Comparison of ENCODE assay signal across 8 cellular contexts in genomic region chr7:66043681-66044497, GRCh38. TPM values are rescaled to one million over a fixed set of nuclear protein-coding genes. Genes with fewer than 3 reads are reported as not detected.
DNase-seq lines count a peak whose midpoint lies in the region; ATAC-seq and TF ChIP-seq lines count a peak whose summit lies in the region.

No MANE protein-coding gene starts in this region.

- H3K27me3 ChIP-seq in lower lobe of right lung (ENCODE audit: low read depth), result no peaks in the 10 kb centered on the region

- H3K27ac Mint-ChIP-seq in activated CD4-positive, alpha-beta T cell treated with anti-CD3 and anti-CD28 coated beads for 36 hours, result no peak overlapping the region

- peak overlapping the region; percentile 54 for H3K4me3 ChIP-seq in lower lobe of right lung

- POLR2A ChIA-PET in activated CD4-positive, alpha-beta T cell treated with anti-CD3 and anti-CD28 coated beads for 36 hours (lab: Charles Lee), result interaction anchor here (0.6 kb wide), 1 partner anchor 146 kb away, joined by 6 read pairs; no protein-coding TSS in a partner anchor

- no peaks in the 10 kb centered on the region for H3K36me3 ChIP-seq in lower lobe of right lung

- peak overlapping the region; percentile 63 for H3K4me3 Mint-ChIP-seq in activated CD4-positive, alpha-beta T cell treated with anti-CD3 and anti-CD28 coated beads for 36 hours

- peak; percentile 76 for ATAC-seq in activated CD4-positive, alpha-beta T cell treated with anti-CD3 and anti-CD28 coated beads for 36 hours
- ATAC-seq in lower lobe of right lung, result peak; percentile 84 to 87

- peaks cover 8% of the 10 kb centered on the region for H3K4me1 Mint-ChIP-seq in activated CD4-positive, alpha-beta T cell treated with anti-CD3 and anti-CD28 coated beads for 36 hours

- DNase-seq in activated CD4-positive, alpha-beta T cell treated with anti-CD3 and anti-CD28 coated beads for 36 hours, result peak; percentile 60
- no peak for DNase-seq in activated CD4-positive, alpha-beta T cell treated with anti-CD3 and anti-CD28 coated beads, Interleukin-2, amount 50 U/mL, for 4 hours
- DNase-seq in T-helper 9 cell (peak; percentile 8), ecto neural progenitor cell (ENCODE audit: low spot score) (peak; percentile 65), lower lobe of right lung (peak; percentile 81), RKO (ENCODE audit: low spot score) (no peak), NCI-H524 treated with DMSO at 0.1 percent for 48 hours (lab: John Stamatoyannopoulos, UW) (no peak)
- peak; percentile 3 for DNase-seq in stimulated activated CD8-positive, alpha-beta memory T cell treated with anti-CD3 and anti-CD28 coated beads, Interleukin-15, amount 100 ng/mL, for 24 hours (ENCODE audit: low read depth)

- no peak for TF ChIP-seq CTCF in lower lobe of right lung (IDR thresholded peaks at IDR 0.05)

- H3K27ac ChIP-seq in lower lobe of right lung, result peak overlapping the region; percentile 68

- H3K9me3 Mint-ChIP-seq in activated CD4-positive, alpha-beta T cell treated with anti-CD3 and anti-CD28 coated beads for 36 hours (ENCODE audit: low read depth), result no peaks in the 10 kb centered on the region

- no peaks in the 10 kb centered on the region for H3K9me3 ChIP-seq in lower lobe of right lung

- H3K27me3 Mint-ChIP-seq in activated CD4-positive, alpha-beta T cell treated with anti-CD3 and anti-CD28 coated beads for 36 hours, result peaks cover 10% of the 10 kb centered on the region

- H3K4me1 ChIP-seq in lower lobe of right lung, result peaks cover 12% of the 10 kb centered on the region

- intact Hi-C loops in activated CD4-positive, alpha-beta T cell treated with anti-CD3 and anti-CD28 coated beads for 36 hours (cut with DNase I, micrococcal nuclease), result no loop called here
- intact Hi-C loops in lower lobe of right lung (cut with DNase I), result no loop called here

- CTCF ChIA-PET in activated CD4-positive, alpha-beta T cell treated with anti-CD3 and anti-CD28 coated beads for 36 hours (lab: Charles Lee), result interaction anchor here (0.6 to 1.5 kb wide), 2 partner anchors 70 to 509 kb away, joined by 3 read pairs; partner anchors contain the start of gene CRCP

- H3K36me3 Mint-ChIP-seq in activated CD4-positive, alpha-beta T cell treated with anti-CD3 and anti-CD28 coated beads for 36 hours (ENCODE audit: low read depth), result no peaks in the 10 kb centered on the region

RNA-seq across cellular contexts. Expression of gene ASL, which starts 31.7 kb away (rescaled TPM):
- 10 to 100 TPM; 12.7 to 18.5 TPM for total RNA-seq in activated CD4-positive, alpha-beta T cell treated with anti-CD3 and anti-CD28 coated beads for 36 hours
- 48.7 TPM for total RNA-seq in lower lobe of right lung

Comparison
In these comparisons a context has a peak if more than half of its experiments do, and no peak if none do; other contexts are left out.
1. DNase-seq: peak in activated CD4-positive, alpha-beta T cell treated with anti-CD3 and anti-CD28 coated beads for 36 hours (single experiment), T-helper 9 cell (single experiment), ecto neural progenitor cell (single experiment), lower lobe of right lung (single experiment) and stimulated activated CD8-positive, alpha-beta memory T cell treated with anti-CD3 and anti-CD28 coated beads, Interleukin-15, amount 100 ng/mL, for 24 hours (single experiment); none in activated CD4-positive, alpha-beta T cell treated with anti-CD3 and anti-CD28 coated beads, Interleukin-2, amount 50 U/mL, for 4 hours (0 of 2), RKO (single experiment) and NCI-H524 treated with DMSO at 0.1 percent for 48 hours (single experiment).